Comparison of ENCODE assay signal across 1 cellular context in the genomic region with DNA sequence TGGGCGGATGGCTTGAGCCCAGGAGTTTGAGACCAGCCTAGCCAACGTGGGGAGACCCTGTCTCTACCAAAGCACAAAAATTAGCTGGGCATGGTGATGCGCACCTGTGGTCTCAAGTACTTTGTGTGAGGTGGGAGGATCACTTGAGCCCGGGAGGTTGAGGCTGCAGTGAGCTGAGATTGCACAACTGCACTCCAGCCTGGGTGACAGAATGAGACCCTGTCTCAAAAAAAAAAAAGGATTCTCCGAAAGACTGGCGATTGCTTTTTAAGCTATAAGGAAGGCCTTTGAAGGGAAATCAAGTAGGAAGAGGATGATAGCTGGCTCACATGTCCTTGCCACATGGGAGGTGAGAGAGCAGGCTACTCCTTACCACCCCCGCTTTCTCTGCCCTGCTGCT.
TF ChIP-seq lines count a peak whose summit lies in the region.

No MANE protein-coding gene starts in this region.

TF ChIP-seq in K562, 482 proteins besides CTCF, POLR2A, EP300 and RAD21:
- TF ChIP-seq ZNF512 (tag; IDR thresholded peaks at IDR 0.05) (no peak), CEBPG (CRISPR knock-in tag; IDR thresholded peaks at IDR 0.05) (no peak), CEBPG (tag; conservative IDR thresholded peaks at IDR 0.05 in 1 of 2, IDR thresholded peaks at IDR 0.05 in 1 of 2) (0 out of 4 replicates have a peak, but pooled peaks of 1 of the 2 experiments have one; percentile 4), CEBPB (tag; IDR thresholded peaks at IDR 0.05) (peak; percentile 57; the same call in 1 of the 2 replicates), DPF2 (IDR thresholded peaks at IDR 0.05) (no peak), PTRF (tag; IDR thresholded peaks at IDR 0.05) (no peak), ZBTB8A (IDR thresholded peaks at IDR 0.05; ENCODE audit: partially characterized antibody) (no peak), PURB (CRISPR knock-in tag; IDR thresholded peaks at IDR 0.05; ENCODE audit: low read depth) (no peak)
TF ChIP-seq in K562: peak in this region for 2.
